ENCODE assay signal across 18 cellular contexts in genomic region chr2:128594273-128594910, GRCh38.
"Had no signal": no experiment of that assay in that cellular context is flagged by ENCODE, and none has a peak within 500 bp of the region (broad histone marks: within the 10 kb centered on the region; RNA-seq: fewer than 3 reads in every experiment).

No MANE protein-coding gene starts in this region.

- H3K9me3 Mint-ChIP-seq: activated naive CD4-positive, alpha-beta T cell treated with anti-CD3 and anti-CD28 coated beads, Interleukin-2, amount 50 U/mL, for 24 hours; activated T-helper 2 cell treated with anti-CD3 and anti-CD28 coated beads, Interferon-gamma antibody, Interleukin-2, Interleukin-4, amounts not matched to agents 10 μg/mL and 5 μg/mL and 100 μg/mL, durations not matched to agents 14 hours and 24 hours and 36 hours; central memory CD8-positive, alpha-beta T cell; naive B cell had no signal

- H3K4me3 ChIP-seq: body of pancreas, lower lobe of right lung, psoas muscle, skin epidermis, tibial artery, vagina had no signal

- H3K9me3 ChIP-seq: body of pancreas, lower lobe of right lung, neutrophil, psoas muscle, tibial artery, vagina had no signal

- H3K4me1 Mint-ChIP-seq: activated CD4-positive, alpha-beta T cell treated with anti-CD3 and anti-CD28 coated beads for 36 hours; activated naive CD4-positive, alpha-beta T cell treated with anti-CD3 and anti-CD28 coated beads, Interleukin-2, amount 50 U/mL, for 24 hours; central memory CD8-positive, alpha-beta T cell; naive B cell had no signal

- H3K27ac Mint-ChIP-seq: activated CD4-positive, alpha-beta T cell treated with anti-CD3 and anti-CD28 coated beads for 36 hours; activated CD8-positive, alpha-beta T cell treated with anti-CD3 and anti-CD28 coated beads, Interleukin-2, amount 10 ng/mL, durations not matched to agents 7 days and 5 days; activated naive CD4-positive, alpha-beta T cell treated with anti-CD3 and anti-CD28 coated beads, Interleukin-2, amount 50 U/mL, for 24 hours; activated T-helper 2 cell treated with anti-CD3 and anti-CD28 coated beads, Interferon-gamma antibody, Interleukin-2, Interleukin-4, amounts not matched to agents 10 μg/mL and 5 μg/mL and 100 μg/mL, durations not matched to agents 14 hours and 24 hours and 36 hours had no signal

- H3K27me3 ChIP-seq: body of pancreas, neutrophil, tibial artery, vagina had no signal

- H3K27ac ChIP-seq: lower lobe of right lung, neutrophil, psoas muscle, skin epidermis, tibial artery, vagina had no signal

- H3K4me3 Mint-ChIP-seq: activated CD4-positive, alpha-beta T cell treated with anti-CD3 and anti-CD28 coated beads for 36 hours; activated CD8-positive, alpha-beta T cell treated with anti-CD3 and anti-CD28 coated beads, Interleukin-2, amount 10 ng/mL, durations not matched to agents 7 days and 5 days; activated naive CD4-positive, alpha-beta T cell treated with anti-CD3 and anti-CD28 coated beads, Interleukin-2, amount 50 U/mL, for 24 hours; central memory CD8-positive, alpha-beta T cell; naive B cell had no signal

- ATAC-seq: activated CD4-positive, alpha-beta T cell treated with anti-CD3 and anti-CD28 coated beads for 36 hours; activated CD8-positive, alpha-beta T cell treated with anti-CD3 and anti-CD28 coated beads, Interleukin-2, amount 10 ng/mL, durations not matched to agents 7 days and 5 days; lower lobe of right lung; psoas muscle had no signal

- H3K36me3 ChIP-seq: lower lobe of right lung, neutrophil, tibial artery, vagina had no signal

- DNase-seq: activated CD4-positive, alpha-beta T cell treated with anti-CD3 and anti-CD28 coated beads for 36 hours; activated CD8-positive, alpha-beta T cell treated with anti-CD3 and anti-CD28 coated beads, Interleukin-2, amount 10 ng/mL, durations not matched to agents 7 days and 5 days; cortex of kidney; effector CD8-positive, alpha-beta T cell; foreskin melanocyte; lower lobe of right lung; naive B cell; psoas muscle; SW 1271; T1000 had no signal

- H3K36me3 Mint-ChIP-seq: activated naive CD4-positive, alpha-beta T cell treated with anti-CD3 and anti-CD28 coated beads, Interleukin-2, amount 50 U/mL, for 24 hours; naive B cell had no signal

- H3K4me1 ChIP-seq: lower lobe of right lung, psoas muscle, tibial artery, vagina had no signal
